In genomic region chr3:124939661-124940060, GRCh38 we compare ENCODE assay signal across 34 cellular contexts. TPM values are rescaled to one million over a fixed set of nuclear protein-coding genes. Genes with fewer than 3 reads are reported as not detected.
"Had no signal": no experiment of that assay in that cellular context is flagged by ENCODE, and none has a peak within 500 bp of the region (broad histone marks: within the 10 kb centered on the region; RNA-seq: fewer than 3 reads in every experiment).

No MANE protein-coding gene starts in this region.

- H3K36me3 ChIP-seq: colonic mucosa, esophagus muscularis mucosa, heart right ventricle, sigmoid colon, spleen, thoracic aorta, tibial nerve, upper lobe of left lung had no signal

- H3K9me3 Mint-ChIP-seq: dendritic cell treated with granulocyte-macrophage colony-stimulating factor and Interleukin-4, amounts not matched to agents 40 ng/mL and 50 ng/mL, for 4 days; endodermal cell; immature natural killer cell; stimulated activated memory B cell treated with anti-CD40 and anti-IgM and Interleukin-4, amounts not matched to agents 10 μg/mL and 1 μg/mL and 100 μg/mL, for 72 hours; stimulated activated naive CD8-positive, alpha-beta T cell treated with anti-CD3 and anti-CD28 coated beads, Interleukin-15, Interleukin-2, amounts not matched to agents 100 ng/mL and 50 ng/mL, for 24 hours had no signal

- H3K36me3 Mint-ChIP-seq: immature natural killer cell; naive thymus-derived CD4-positive, alpha-beta T cell; stimulated activated memory B cell treated with anti-CD40 and anti-IgM and Interleukin-4, amounts not matched to agents 10 μg/mL and 1 μg/mL and 100 μg/mL, for 72 hours had no signal

- H3K27ac ChIP-seq: colonic mucosa, esophagus muscularis mucosa, heart right ventricle, psoas muscle, sigmoid colon, spleen, thoracic aorta, tibial nerve, upper lobe of left lung had no signal

- H3K4me3 Mint-ChIP-seq: dendritic cell treated with granulocyte-macrophage colony-stimulating factor and Interleukin-4, amounts not matched to agents 40 ng/mL and 50 ng/mL, for 4 days; endodermal cell; immature natural killer cell; naive thymus-derived CD4-positive, alpha-beta T cell; nephron; stimulated activated memory B cell treated with anti-CD40 and anti-IgM and Interleukin-4, amounts not matched to agents 10 μg/mL and 1 μg/mL and 100 μg/mL, for 72 hours; stimulated activated naive CD8-positive, alpha-beta T cell treated with anti-CD3 and anti-CD28 coated beads, Interleukin-15, Interleukin-2, amounts not matched to agents 100 ng/mL and 50 ng/mL, for 24 hours had no signal

- H3K4me1 Mint-ChIP-seq: naive thymus-derived CD4-positive, alpha-beta T cell; nephron; stimulated activated memory B cell treated with anti-CD40 and anti-IgM and Interleukin-4, amounts not matched to agents 10 μg/mL and 1 μg/mL and 100 μg/mL, for 72 hours had no signal

- ATAC-seq: heart right ventricle; left lobe of liver; naive thymus-derived CD4-positive, alpha-beta T cell; psoas muscle; right cardiac atrium; stimulated activated memory B cell treated with anti-CD40 and anti-IgM and Interleukin-4, amounts not matched to agents 10 μg/mL and 1 μg/mL and 100 μg/mL, for 72 hours had no signal

- H3K27ac Mint-ChIP-seq: dendritic cell treated with granulocyte-macrophage colony-stimulating factor and Interleukin-4, amounts not matched to agents 40 ng/mL and 50 ng/mL, for 4 days; endodermal cell; immature natural killer cell; naive thymus-derived CD4-positive, alpha-beta T cell; nephron; stimulated activated memory B cell treated with anti-CD40 and anti-IgM and Interleukin-4, amounts not matched to agents 10 μg/mL and 1 μg/mL and 100 μg/mL, for 72 hours; stimulated activated naive CD8-positive, alpha-beta T cell treated with anti-CD3 and anti-CD28 coated beads, Interleukin-15, Interleukin-2, amounts not matched to agents 100 ng/mL and 50 ng/mL, for 24 hours had no signal

- H3K27me3 ChIP-seq: colonic mucosa, esophagus muscularis mucosa, heart right ventricle, sigmoid colon, spleen, tibial nerve, upper lobe of left lung had no signal

- H3K4me3 ChIP-seq: colonic mucosa, esophagus muscularis mucosa, heart right ventricle, lung, psoas muscle, sigmoid colon, spleen, thoracic aorta, tibial nerve, upper lobe of left lung had no signal

- H3K9me3 ChIP-seq: colonic mucosa, psoas muscle, sigmoid colon, spleen, thoracic aorta, tibial nerve, upper lobe of left lung had no signal

- DNase-seq: colonic mucosa; effector CD8-positive, alpha-beta T cell; foreskin melanocyte; glutamatergic neuron; heart right ventricle; hypothalamus; immature natural killer cell; kidney; mesenchymal stem cell; midbrain; naive thymus-derived CD4-positive, alpha-beta T cell; nucleus accumbens; psoas muscle; right cardiac atrium; sigmoid colon; spleen; stimulated activated CD4-positive, alpha-beta T cell treated with anti-CD3 and anti-CD28 coated beads, Interleukin-4, amount 100 ng/mL, for 4 hours; upper lobe of left lung had no signal

- H3K4me1 ChIP-seq: colonic mucosa, esophagus muscularis mucosa, heart right ventricle, psoas muscle, sigmoid colon, spleen, tibial nerve, upper lobe of left lung had no signal

RNA-seq across cellular contexts. Expression of gene MUC13, which starts 5.1 kb away (rescaled TPM):
- total RNA-seq: chondrocyte; epithelial cell of proximal tubule; naive thymus-derived CD4-positive, alpha-beta T cell; osteocyte; renal cortical epithelial cell; right cardiac atrium; skeletal muscle tissue; tibial nerve had no signal
- polyA plus RNA-seq: fibroblast of lung; immature natural killer cell; naive thymus-derived CD4-positive, alpha-beta T cell had no signal
